In genomic region chr6:99821164-99821563, GRCh38 we compare ENCODE assay signal across 28 cellular contexts.
DNase-seq lines count a peak whose midpoint lies in the region; ATAC-seq and TF ChIP-seq lines count a peak whose summit lies in the region.
"Had no signal": no experiment of that assay in that cellular context is flagged by ENCODE, and none has a peak within 500 bp of the region (broad histone marks: within the 10 kb centered on the region; RNA-seq: fewer than 3 reads in every experiment).

No MANE protein-coding gene starts in this region.

- no peak for TF ChIP-seq CTCF in RWPE2 (IDR thresholded peaks at IDR 0.05; ENCODE audit: poor library complexity, severe bottlenecking)

- ATAC-seq in RWPE2 (ENCODE audit: low read depth) (peak; percentile 39; the same call in 2 of the 3 replicates), left colon (peak; percentile 88), HG03280 (IDR thresholded peaks at IDR 0.05; ENCODE audit: unreplicated experiment) (no peak)
- no peak for ATAC-seq in effector memory CD8-positive, alpha-beta T cell (replicated peaks)
- ATAC-seq: body of pancreas, heart left ventricle, right cardiac atrium, WTC11 had no signal

- no peak overlapping the region for H3K4me3 Mint-ChIP-seq in effector memory CD8-positive, alpha-beta T cell
- H3K4me3 Mint-ChIP-seq: activated naive CD4-positive, alpha-beta T cell treated with anti-CD3 and anti-CD28 coated beads for 36 hours; CD4-positive, alpha-beta T cell; nephron progenitor cell; WTC11 had no signal

- H3K27ac Mint-ChIP-seq in effector memory CD8-positive, alpha-beta T cell = no peak overlapping the region
- H3K27ac Mint-ChIP-seq: activated naive CD4-positive, alpha-beta T cell treated with anti-CD3 and anti-CD28 coated beads for 36 hours; CD4-positive, alpha-beta T cell; nephron progenitor cell; WTC11 had no signal

- no peaks in the 10 kb centered on the region for H3K9me3 Mint-ChIP-seq in effector memory CD8-positive, alpha-beta T cell
- H3K9me3 Mint-ChIP-seq: activated naive CD4-positive, alpha-beta T cell treated with anti-CD3 and anti-CD28 coated beads for 36 hours; CD4-positive, alpha-beta T cell; WTC11 had no signal

- peak; percentile 16 for DNase-seq in NCI-H1436 (lab: John Stamatoyannopoulos, UW)
- DNase-seq in NCI-H1436 treated with DMSO at 0.1 percent for 48 hours (lab: John Stamatoyannopoulos, UW) = no peak
- DNase-seq in HT1080 (ENCODE audit: low read depth) = peak; percentile 21
- no peak for DNase-seq in RWPE2 (ENCODE audit: low spot score)
- peak; percentile 49 to 89 for DNase-seq in left colon
- DNase-seq in effector memory CD8-positive, alpha-beta T cell = no peak
- DNase-seq in GDM1 (lab: John Stamatoyannopoulos, UW) = no peak
- DNase-seq: activated CD4-positive, alpha-beta T cell treated with anti-CD3 and anti-CD28 coated beads, Interleukin-2, amount 50 U/mL, for 1 hour; activated naive CD4-positive, alpha-beta T cell treated with anti-CD3 and anti-CD28 coated beads for 36 hours; activated T-cell treated with anti-CD3 and anti-CD28 coated beads, Interleukin-2, amount 50 U/mL, for 48 hours; adrenal gland; body of pancreas; CD4-positive, alpha-beta T cell; effector CD4-positive, alpha-beta T cell; erythroblast; heart left ventricle; MV-4-11; NCI-H187 treated with DMSO at 0.1 percent for 48 hours; NCI-H226; nephron progenitor cell; right cardiac atrium; stimulated activated CD4-positive, alpha-beta T cell treated with anti-CD3 and anti-CD28 coated beads, Interleukin-2, amount 100 ng/mL, for 24 hours; tibial artery had no signal

- no peaks in the 10 kb centered on the region for H3K9me3 ChIP-seq in RWPE2 (ENCODE audit: severe bottlenecking)
- H3K9me3 ChIP-seq: adrenal gland, body of pancreas, heart left ventricle, Peyer's patch, tibial artery had no signal

- peaks cover 1 to 4% of the 10 kb centered on the region in 2 donors for H3K4me1 Mint-ChIP-seq in effector memory CD8-positive, alpha-beta T cell (ENCODE audit: low read depth in 2 of 2)

- no peak overlapping the region for H3K27ac ChIP-seq in RWPE2 (ENCODE audit: poor library complexity, severe bottlenecking)
- H3K27ac ChIP-seq: adrenal gland, body of pancreas, heart left ventricle, KMS-11, Peyer's patch, tibial artery had no signal

- no peak overlapping the region for H3K4me3 ChIP-seq in RWPE2 (ENCODE audit: severe bottlenecking)
- H3K4me3 ChIP-seq: adrenal gland, body of pancreas, heart left ventricle, lung, Peyer's patch, tibial artery had no signal

- no peaks in the 10 kb centered on the region for H3K4me1 ChIP-seq in RWPE2 (ENCODE audit: insufficient read depth, poor library complexity, severe bottlenecking)
- H3K4me1 ChIP-seq: adrenal gland, body of pancreas, Peyer's patch, tibial artery had no signal

- H3K36me3 Mint-ChIP-seq in effector memory CD8-positive, alpha-beta T cell (ENCODE audit: insufficient read depth) = no peaks in the 10 kb centered on the region
- H3K36me3 Mint-ChIP-seq: WTC11 had no signal

- H3K27me3 Mint-ChIP-seq in effector memory CD8-positive, alpha-beta T cell = peaks cover 55% of the 10 kb centered on the region in 2 donors

- intact Hi-C loops in left colon (cut with DNase I, micrococcal nuclease) = no loop called here

- no peaks in the 10 kb centered on the region for H3K27me3 ChIP-seq in RWPE2 (ENCODE audit: insufficient read depth, poor library complexity, severe bottlenecking)
- H3K27me3 ChIP-seq: adrenal gland, body of pancreas, Peyer's patch had no signal

- no peaks in the 10 kb centered on the region for H3K36me3 ChIP-seq in RWPE2 (ENCODE audit: low read depth)
- H3K36me3 ChIP-seq: adrenal gland, heart left ventricle, Peyer's patch, tibial artery had no signal

Comparison
In these comparisons a context has a peak if more than half of its experiments do, and no peak if none do; other contexts are left out.
1. DNase-seq: peak in NCI-H1436 (single experiment), HT1080 (single experiment) and left colon (2 of 2); none in NCI-H1436 treated with DMSO at 0.1 percent for 48 hours (single experiment), RWPE2 (single experiment), effector memory CD8-positive, alpha-beta T cell (0 of 3) and GDM1 (single experiment).
2. ATAC-seq: peak in RWPE2 (single experiment) and left colon (single experiment); none in effector memory CD8-positive, alpha-beta T cell (single experiment) and HG03280 (single experiment).